ENCODE assay signal across 22 cellular contexts in genomic region chr17:82366749-82367148, GRCh38. TPM values are rescaled to one million over a fixed set of nuclear protein-coding genes. Genes with fewer than 3 reads are reported as not detected.
DNase-seq lines count a peak whose midpoint lies in the region; ATAC-seq and TF ChIP-seq lines count a peak whose summit lies in the region.
"Had no signal": no experiment of that assay in that cellular context is flagged by ENCODE, and none has a peak within 500 bp of the region (broad histone marks: within the 10 kb centered on the region; RNA-seq: fewer than 3 reads in every experiment).

No MANE protein-coding gene starts in this region.

- no peak overlapping the region for H3K27ac ChIP-seq in DND-41 (ENCODE audit: low read length)
- H3K27ac ChIP-seq: ovary had no signal

- H3K9ac ChIP-seq in DND-41 (ENCODE audit: low read depth, low read length), result peak overlapping the region; percentile 48; the same call in 1 of the 2 replicates

- intact Hi-C loops in CD14-positive monocyte (cut with micrococcal nuclease), result no loop called here

- H3K4me1 Mint-ChIP-seq in CD14-positive monocyte, result peaks cover 11% of the 10 kb centered on the region
- H3K4me1 Mint-ChIP-seq in activated CD4-positive, alpha-beta memory T cell treated with anti-CD3 and anti-CD28 coated beads, Interleukin-2, amount 10 ng/mL, durations not matched to agents 7 days and 5 days, result peaks cover 13% of the 10 kb centered on the region

- peaks cover 18% of the 10 kb centered on the region for H3K36me3 ChIP-seq in DND-41 (ENCODE audit: insufficient read depth, low read length)
- H3K36me3 ChIP-seq: ovary had no signal

- no peak for TF ChIP-seq CTCF in DND-41 (IDR thresholded peaks at IDR 0.05; ENCODE audit: borderline replicate concordance, extremely low read depth, low read length, poor library complexity, severe bottlenecking)
- no peak for TF ChIP-seq CTCF in epithelial cell of esophagus (IDR thresholded peaks at IDR 0.05; ENCODE audit: insufficient read depth, low read depth, low read length, missing control alignments)
- TF ChIP-seq CTCF in CD14-positive monocyte (IDR thresholded peaks at IDR 0.05), result no peak

- H3K36me3 Mint-ChIP-seq in CD14-positive monocyte, result no peaks in the 10 kb centered on the region
- no peaks in the 10 kb centered on the region for H3K36me3 Mint-ChIP-seq in activated CD4-positive, alpha-beta memory T cell treated with anti-CD3 and anti-CD28 coated beads, Interleukin-2, amount 10 ng/mL, durations not matched to agents 7 days and 5 days (ENCODE audit: low read depth)
- H3K36me3 Mint-ChIP-seq: CD4-positive, CD25-positive, alpha-beta regulatory T cell had no signal

- H2AFZ ChIP-seq in DND-41 (ENCODE audit: low read depth, low read length), result no peak overlapping the region

- no peaks in the 10 kb centered on the region for H3K27me3 ChIP-seq in DND-41 (ENCODE audit: insufficient read depth, low read length, poor library complexity)
- H3K27me3 ChIP-seq: ovary had no signal

- no peak overlapping the region for H3K27ac Mint-ChIP-seq in CD14-positive monocyte
- no peak overlapping the region for H3K27ac Mint-ChIP-seq in activated CD4-positive, alpha-beta memory T cell treated with anti-CD3 and anti-CD28 coated beads, Interleukin-2, amount 10 ng/mL, durations not matched to agents 7 days and 5 days
- H3K27ac Mint-ChIP-seq: activated naive CD4-positive, alpha-beta T cell treated with anti-CD3 and anti-CD28 coated beads for 36 hours; activated T-cell treated with anti-CD3 and anti-CD28 coated beads, Interleukin-2, amount 50 U/mL, for 72 hours; CD4-positive, CD25-positive, alpha-beta regulatory T cell; dendritic cell treated with granulocyte-macrophage colony-stimulating factor and Interleukin-4, amounts not matched to agents 40 ng/mL and 50 ng/mL, for 4 days; naive thymus-derived CD8-positive, alpha-beta T cell had no signal

- CTCF ChIA-PET in activated CD4-positive, alpha-beta memory T cell treated with anti-CD3 and anti-CD28 coated beads, Interleukin-2, amount 10 ng/mL, durations not matched to agents 7 days and 5 days (lab: Charles Lee), result no interaction called here

- ATAC-seq in DND-41 (ENCODE audit: insufficient read depth, low read depth), result no peak
- ATAC-seq: activated T-cell treated with anti-CD3 and anti-CD28 coated beads, Interleukin-2, amount 50 U/mL, for 72 hours; naive thymus-derived CD8-positive, alpha-beta T cell; stimulated activated naive CD8-positive, alpha-beta T cell treated with anti-CD3 and anti-CD28 coated beads, Interleukin-15, Interleukin-2, amounts not matched to agents 100 U/mL and 50 U/mL, for 24 hours had no signal

- H3K4me1 ChIP-seq in DND-41 (ENCODE audit: insufficient read depth, low read length), result peaks cover 43% of the 10 kb centered on the region

- peak overlapping the region; percentile 60; the same call in 1 of the 2 replicates for H3K4me2 ChIP-seq in DND-41 (ENCODE audit: insufficient read depth, low read length)

- H3K4me3 Mint-ChIP-seq in CD14-positive monocyte, result no peak overlapping the region
- no peak overlapping the region for H3K4me3 Mint-ChIP-seq in activated CD4-positive, alpha-beta memory T cell treated with anti-CD3 and anti-CD28 coated beads, Interleukin-2, amount 10 ng/mL, durations not matched to agents 7 days and 5 days
- H3K4me3 Mint-ChIP-seq: activated naive CD4-positive, alpha-beta T cell treated with anti-CD3 and anti-CD28 coated beads for 36 hours; activated T-cell treated with anti-CD3 and anti-CD28 coated beads, Interleukin-2, amount 50 U/mL, for 72 hours; CD4-positive, CD25-positive, alpha-beta regulatory T cell; dendritic cell treated with granulocyte-macrophage colony-stimulating factor and Interleukin-4, amounts not matched to agents 40 ng/mL and 50 ng/mL, for 4 days; naive thymus-derived CD8-positive, alpha-beta T cell had no signal

- H3K4me3 ChIP-seq in DND-41 (ENCODE audit: low read depth in 1 of 2, low read length in 2 of 2) (no peak overlapping the region), epithelial cell of esophagus (ENCODE audit: low read length) (no peak overlapping the region)
- H3K4me3 ChIP-seq: ovary had no signal

- POLR2A ChIA-PET in activated CD4-positive, alpha-beta memory T cell treated with anti-CD3 and anti-CD28 coated beads, Interleukin-2, amount 10 ng/mL, durations not matched to agents 7 days and 5 days (lab: Charles Lee), result interaction anchor here (1.1 kb wide), 1 partner anchor 34 kb away, joined by 3 read pairs; no protein-coding TSS in a partner anchor

- peaks cover 17% of the 10 kb centered on the region for H4K20me1 ChIP-seq in DND-41 (ENCODE audit: insufficient read depth, low read length)

- H3K79me2 ChIP-seq in DND-41 (ENCODE audit: insufficient read depth, low read length), result peaks cover 15% of the 10 kb centered on the region

- H3K9me3 Mint-ChIP-seq in CD14-positive monocyte, result peaks cover 0 to 9% (median 3%) of the 10 kb centered on the region in 7 donors
- no peaks in the 10 kb centered on the region for H3K9me3 Mint-ChIP-seq in activated CD4-positive, alpha-beta memory T cell treated with anti-CD3 and anti-CD28 coated beads, Interleukin-2, amount 10 ng/mL, durations not matched to agents 7 days and 5 days
- H3K9me3 Mint-ChIP-seq: activated naive CD4-positive, alpha-beta T cell treated with anti-CD3 and anti-CD28 coated beads for 36 hours; activated T-cell treated with anti-CD3 and anti-CD28 coated beads, Interleukin-2, amount 50 U/mL, for 72 hours; CD4-positive, CD25-positive, alpha-beta regulatory T cell; dendritic cell treated with granulocyte-macrophage colony-stimulating factor and Interleukin-4, amounts not matched to agents 40 ng/mL and 50 ng/mL, for 4 days; naive thymus-derived CD8-positive, alpha-beta T cell had no signal

- DNase-seq in DND-41, result no peak
- peak; percentile 55 to 91 (median 91) for DNase-seq in NCI-H1417 (lab: John Stamatoyannopoulos, UW)
- peak; percentile 77 for DNase-seq in NCI-H2227 (lab: John Stamatoyannopoulos, UW; ENCODE audit: unreplicated experiment)
- peak; percentile 32 for DNase-seq in epithelial cell of esophagus (ENCODE audit: low read depth)
- DNase-seq in CD14-positive monocyte (ENCODE audit: low spot score), result no peak
- DNase-seq in UCSD-AML1 (lab: John Stamatoyannopoulos, UW; ENCODE audit: unreplicated experiment), result no peak
- no peak for DNase-seq in AG08396 (ENCODE audit: low spot score)
- DNase-seq in activated CD4-positive, alpha-beta memory T cell treated with anti-CD3 and anti-CD28 coated beads, Interleukin-2, amount 10 ng/mL, durations not matched to agents 7 days and 5 days, result no peak
- DNase-seq: activated CD4-positive, alpha-beta T cell treated with anti-CD3 and anti-CD28 coated beads for 1 hour; activated naive CD4-positive, alpha-beta T cell treated with anti-CD3 and anti-CD28 coated beads for 36 hours; activated T-cell treated with anti-CD3 and anti-CD28 coated beads, Interleukin-2, amount 50 U/mL, for 72 hours; CD4-positive, CD25-positive, alpha-beta regulatory T cell; naive thymus-derived CD8-positive, alpha-beta T cell; NCI-H1105 treated with DMSO at 0.1 percent for 48 hours; NCI-H524 treated with DMSO at 0.1 percent for 48 hours; OCI-M1; ovary; SHP77; stimulated activated CD4-positive, alpha-beta T cell treated with anti-CD3 and anti-CD28 coated beads, Interleukin-4, amount 100 ng/mL, for 24 hours; stimulated activated naive CD8-positive, alpha-beta T cell treated with anti-CD3 and anti-CD28 coated beads, Interleukin-15, Interleukin-2, amounts not matched to agents 100 U/mL and 50 U/mL, for 24 hours had no signal

- H3K27me3 Mint-ChIP-seq in CD14-positive monocyte (ENCODE audit: low read depth in 3 of 3), result peaks cover 23 to 43% (median 37%) of the 10 kb centered on the region in 3 donors
- peaks cover 38% of the 10 kb centered on the region for H3K27me3 Mint-ChIP-seq in activated CD4-positive, alpha-beta memory T cell treated with anti-CD3 and anti-CD28 coated beads, Interleukin-2, amount 10 ng/mL, durations not matched to agents 7 days and 5 days

- no peaks in the 10 kb centered on the region for H3K9me3 ChIP-seq in DND-41 (ENCODE audit: insufficient read depth, low read length, severe bottlenecking)
- H3K9me3 ChIP-seq: ovary had no signal

RNA-seq across cellular contexts. Expression of gene UTS2R, which starts 4.8 kb away (rescaled TPM):
- polyA plus RNA-seq in CD14-positive monocyte, result not detected
- total RNA-seq in activated CD4-positive, alpha-beta memory T cell treated with anti-CD3 and anti-CD28 coated beads, Interleukin-2, amount 10 ng/mL, durations not matched to agents 7 days and 5 days, result not detected
- total RNA-seq: activated CD8-positive, alpha-beta memory T cell treated with anti-CD3 and anti-CD28 coated beads for 36 hours; activated naive CD4-positive, alpha-beta T cell treated with anti-CD3 and anti-CD28 coated beads for 36 hours; CD4-positive, CD25-positive, alpha-beta regulatory T cell; naive thymus-derived CD8-positive, alpha-beta T cell; ovary had no signal
- polyA plus RNA-seq: CD4-positive, CD25-positive, alpha-beta regulatory T cell; naive thymus-derived CD8-positive, alpha-beta T cell; ovary had no signal

RNA-seq across cellular contexts. Expression of gene TEX19, which starts 7.7 kb away (rescaled TPM):
- not detected for polyA plus RNA-seq in CD14-positive monocyte
- not detected for total RNA-seq in activated CD4-positive, alpha-beta memory T cell treated with anti-CD3 and anti-CD28 coated beads, Interleukin-2, amount 10 ng/mL, durations not matched to agents 7 days and 5 days
- total RNA-seq: activated CD8-positive, alpha-beta memory T cell treated with anti-CD3 and anti-CD28 coated beads for 36 hours; CD4-positive, CD25-positive, alpha-beta regulatory T cell; naive thymus-derived CD8-positive, alpha-beta T cell; ovary had no signal
- polyA plus RNA-seq: CD4-positive, CD25-positive, alpha-beta regulatory T cell; naive thymus-derived CD8-positive, alpha-beta T cell; ovary had no signal

RNA-seq across cellular contexts. Expression of gene SECTM1, which starts 33.2 kb away (rescaled TPM):
- 100 to 1,000 TPM; 136 to 209 TPM for polyA plus RNA-seq in CD14-positive monocyte
- 10 to 100 TPM; 18.3 to 18.5 TPM for total RNA-seq in activated CD4-positive, alpha-beta memory T cell treated with anti-CD3 and anti-CD28 coated beads, Interleukin-2, amount 10 ng/mL, durations not matched to agents 7 days and 5 days

RNA-seq across cellular contexts. Expression of gene CD7, which starts 49.3 kb away (rescaled TPM):
- under 1 TPM; 0.38 to 0.42 TPM for polyA plus RNA-seq in CD14-positive monocyte
- total RNA-seq in activated CD4-positive, alpha-beta memory T cell treated with anti-CD3 and anti-CD28 coated beads, Interleukin-2, amount 10 ng/mL, durations not matched to agents 7 days and 5 days, result 100 to 1,000 TPM; 138 to 140 TPM

RNA-seq across cellular contexts. Expression of gene HEXD, which starts 51.4 kb away (rescaled TPM):
- polyA plus RNA-seq in CD14-positive monocyte, result 10 to 100 TPM in 1 of 2 donors, 1 to 10 TPM in 1; 8.9 to 12.7 TPM
- 10 to 100 TPM; 58.3 to 60.6 TPM for total RNA-seq in activated CD4-positive, alpha-beta memory T cell treated with anti-CD3 and anti-CD28 coated beads, Interleukin-2, amount 10 ng/mL, durations not matched to agents 7 days and 5 days

Comparison
In these comparisons a context has a peak if more than half of its experiments do, and no peak if none do; other contexts are left out.
1. DNase-seq: peak in NCI-H1417 (3 of 3), NCI-H2227 (single experiment) and epithelial cell of esophagus (single experiment); none in DND-41 (single experiment), CD14-positive monocyte (single experiment), UCSD-AML1 (single experiment), AG08396 (single experiment) and activated CD4-positive, alpha-beta memory T cell treated with anti-CD3 and anti-CD28 coated beads, Interleukin-2, amount 10 ng/mL, durations not matched to agents 7 days and 5 days (single experiment).